ENCODE assay signal across 20 cellular contexts in the genomic region with DNA sequence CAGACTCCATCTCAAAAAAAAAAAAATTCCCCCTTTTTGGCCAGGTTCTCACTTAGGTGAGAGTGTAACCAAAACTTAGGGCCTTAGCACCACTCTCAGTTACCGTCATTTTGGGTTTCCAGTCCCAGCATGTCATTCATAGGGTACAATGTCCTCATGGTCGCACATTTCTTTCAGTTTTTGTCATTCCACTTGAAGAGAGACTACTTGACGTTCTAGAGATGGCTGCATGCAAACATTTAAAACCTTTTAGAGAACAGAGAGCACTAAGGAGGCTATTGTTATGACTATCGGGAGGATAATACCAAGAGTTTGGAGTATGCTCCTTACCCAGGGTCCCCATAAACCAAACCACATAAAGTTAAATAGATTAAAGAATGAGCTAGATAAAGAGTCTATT.
"Had no signal": no experiment of that assay in that cellular context is flagged by ENCODE, and none has a peak within 500 bp of the region (broad histone marks: within the 10 kb centered on the region; RNA-seq: fewer than 3 reads in every experiment).

No MANE protein-coding gene starts in this region.

- DNase-seq: IMR-90, Karpas-422, KG1, MG63, NCI-H1092 treated with DMSO at 0.1 percent for 48 hours, NCI-H1436, NCI-H187, NCI-H2029, NCI-H2081 treated with DMSO at 0.1 percent for 48 hours, NCI-H2227 treated with DMSO at 0.1 percent for 48 hours, NCI-H524, NCI-H69, NCI-H774, PC-3, SHP77, SK-N-SH, SW 1271, T-helper 1 cell had no signal

- ATAC-seq: HepG2, Panc1, PC-3 had no signal
